ENCODE assay signal across 11 cellular contexts in genomic region chr22:40817737-40818136, GRCh38. TPM values are rescaled to one million over a fixed set of nuclear protein-coding genes. Genes with fewer than 3 reads are reported as not detected.
DNase-seq lines count a peak whose midpoint lies in the region; ATAC-seq and TF ChIP-seq lines count a peak whose summit lies in the region.
"Had no signal": no experiment of that assay in that cellular context is flagged by ENCODE, and none has a peak within 500 bp of the region (broad histone marks: within the 10 kb centered on the region; RNA-seq: fewer than 3 reads in every experiment).

No MANE protein-coding gene starts in this region.

- H3K9ac ChIP-seq in SK-N-MC (ENCODE audit: insufficient read length), result peak overlapping the region; percentile 95

- no peak for TF ChIP-seq CTCF in left ventricle myocardium inferior (IDR thresholded peaks at IDR 0.05; ENCODE audit: borderline replicate concordance)
- no peak for TF ChIP-seq CTCF in heart left ventricle (IDR thresholded peaks at IDR 0.05)
- no peak for TF ChIP-seq CTCF in hepatocyte (IDR thresholded peaks at IDR 0.05; ENCODE audit: poor library complexity)
- no peak for TF ChIP-seq CTCF in omental fat pad (IDR thresholded peaks at IDR 0.05)

- intact Hi-C loops in left ventricle myocardium inferior (cut with micrococcal nuclease) (no loop called here), heart left ventricle (cut with DNase I) (loop anchor here in 3 of 10 donors (2.0 to 5.0 kb wide), 2 partner anchors 35 to 39 kb away; partner anchors contain the start of genes ST13 (in 2 of the 3) and XPNPEP3 (in 2 of the 3)), Right ventricle myocardium superior (cut with DNase I) (no loop called here)

- peaks cover 2% of the 10 kb centered on the region for H3K36me3 ChIP-seq in left ventricle myocardium inferior
- peaks cover 0 to 11% (median 4%) of the 10 kb centered on the region in 9 donors for H3K36me3 ChIP-seq in heart left ventricle
- H3K36me3 ChIP-seq in SK-N-MC (ENCODE audit: insufficient read depth, low read length), result peaks cover 11% of the 10 kb centered on the region
- peaks cover 4% of the 10 kb centered on the region for H3K36me3 ChIP-seq in hepatocyte (replicated peaks; ENCODE audit: insufficient read depth, low read depth)

- DNase-seq in left ventricle myocardium inferior (no peak), heart left ventricle (no peak), SK-N-MC (ENCODE audit: low read depth, low spot score) (no peak), hepatocyte (ENCODE audit: low spot score) (no peak), NOMO-1 treated with dmso at 0.1 percent for 144 hours (lab: John Stamatoyannopoulos, UW; ENCODE audit: unreplicated experiment) (no peak), omental fat pad (ENCODE audit: low spot score) (no peak), Right ventricle myocardium superior (no peak), NCI-H510A treated with DMSO at 0.1 percent for 48 hours (lab: John Stamatoyannopoulos, UW) (no peak)

- peak overlapping the region; percentile 91 for H3K4me3 ChIP-seq in left ventricle myocardium inferior
- H3K4me3 ChIP-seq in heart left ventricle, result peak overlapping the region in 4 of 12 donors; percentile 64 to 99 (median 94)
- peak overlapping the region; percentile 100 for H3K4me3 ChIP-seq in SK-N-MC
- no peak overlapping the region for H3K4me3 ChIP-seq in hepatocyte

- 89 to 95% (median 95%) methylated on average over 4 of the region's 4 CpGs for WGBS in heart left ventricle, 4 donors
- WGBS in hepatocyte (ENCODE audit: low lambda C conversion rate, missing lambda C conversion rate), result 94% methylated on average over 4 of the region's 4 CpGs

- H3K4me1 ChIP-seq in left ventricle myocardium inferior (peaks cover 35% of the 10 kb centered on the region), heart left ventricle (peaks cover 0 to 27% (median 19%) of the 10 kb centered on the region in 12 donors), hepatocyte (ENCODE audit: insufficient read depth) (peaks cover 6% of the 10 kb centered on the region)

- no peak overlapping the region for H2AFZ ChIP-seq in hepatocyte

- H3K9me3 ChIP-seq in left ventricle myocardium inferior (replicated peaks), result no peaks in the 10 kb centered on the region
- no peaks in the 10 kb centered on the region for H3K9me3 ChIP-seq in heart left ventricle
- H3K9me3 ChIP-seq in SK-N-MC (ENCODE audit: low read depth, low read length), result no peaks in the 10 kb centered on the region
- H3K9me3 ChIP-seq in hepatocyte (ENCODE audit: low read depth), result no peaks in the 10 kb centered on the region

- H3K27me3 ChIP-seq in left ventricle myocardium inferior (ENCODE audit: low read depth) (no peaks in the 10 kb centered on the region), heart left ventricle (no peaks in the 10 kb centered on the region), hepatocyte (no peaks in the 10 kb centered on the region)

- no peak overlapping the region for H3K27ac ChIP-seq in left ventricle myocardium inferior (replicated peaks)
- H3K27ac ChIP-seq in heart left ventricle, result no peak overlapping the region
- H3K27ac ChIP-seq in SK-N-MC, result no peak overlapping the region
- H3K27ac ChIP-seq in hepatocyte, result no peak overlapping the region

- H3K79me2 ChIP-seq in hepatocyte, result peaks cover 53% of the 10 kb centered on the region

- H3K4me2 ChIP-seq in hepatocyte, result peak overlapping the region; percentile 91

- no peak for TF ChIP-seq POLR2A in heart left ventricle (IDR thresholded peaks at IDR 0.05)

- no peak for ATAC-seq in heart left ventricle
- ATAC-seq in omental fat pad (ENCODE audit: low FRiP score), result no peak
- no peak for ATAC-seq in Right ventricle myocardium superior (ENCODE audit: poor library complexity)

- peaks cover 3% of the 10 kb centered on the region for H4K20me1 ChIP-seq in hepatocyte (ENCODE audit: insufficient read depth, poor library complexity, severe bottlenecking)

- no peaks in the 10 kb centered on the region for H3K9me2 ChIP-seq in hepatocyte (replicated peaks; ENCODE audit: insufficient read depth)

RNA-seq across cellular contexts. Expression of gene SLC25A17, which starts 1.4 kb away (rescaled TPM):
- total RNA-seq in left ventricle myocardium inferior (4.8 TPM), heart left ventricle (1 to 10 TPM; 2.3 to 7.6 (median 4.0) TPM), hepatocyte (15.6 and 20.5 TPM in 2 replicates), omental fat pad (10 to 100 TPM; 15.1 to 17.8 (median 16.3) TPM), Right ventricle myocardium superior (3.3 TPM)
- polyA plus RNA-seq in heart left ventricle (1 to 10 TPM; 3.0 to 9.6 TPM), hepatocyte (21.4 and 24.8 TPM in 2 replicates)

RNA-seq across cellular contexts. Expression of gene ST13, which starts 38.7 kb away (rescaled TPM):
- total RNA-seq in left ventricle myocardium inferior, result 181 TPM
- 100 to 1,000 TPM; 108 to 231 (median 205) TPM for total RNA-seq in heart left ventricle
- polyA plus RNA-seq in heart left ventricle, result 100 to 1,000 TPM in 1 of 2 donors, 10 to 100 TPM in 1; 40.0 to 155 TPM
- 216 and 283 TPM in 2 replicates for total RNA-seq in hepatocyte
- polyA plus RNA-seq in hepatocyte, result 206 TPM in 2 replicates
- total RNA-seq in omental fat pad, result 100 to 1,000 TPM; 118 to 228 (median 185) TPM
- 206 TPM for total RNA-seq in Right ventricle myocardium superior

RNA-seq across cellular contexts. Expression of gene XPNPEP3, which starts 39.2 kb away (rescaled TPM):
- total RNA-seq in left ventricle myocardium inferior (28.7 TPM), heart left ventricle (10 to 100 TPM; 14.8 to 37.9 (median 23.0) TPM), hepatocyte (14.6 and 19.1 TPM in 2 replicates), omental fat pad (10 to 100 TPM; 10.1 to 19.1 (median 12.2) TPM), Right ventricle myocardium superior (21.9 TPM)
- polyA plus RNA-seq in heart left ventricle (1 to 10 TPM; 5.1 to 6.8 TPM), hepatocyte (9.4 and 12.3 TPM in 2 replicates)

RNA-seq across cellular contexts. Expression of gene DNAJB7, which starts 44.2 kb away (rescaled TPM):
- total RNA-seq in left ventricle myocardium inferior (not detected), heart left ventricle (not detected), hepatocyte (not detected in 2 replicates), omental fat pad (not detected), Right ventricle myocardium superior (not detected)
- polyA plus RNA-seq in heart left ventricle (not detected), hepatocyte (0.06 and 0.66 TPM in 2 replicates)
- total RNA-seq: cardiac septum, LHCN-M2, liver had no signal
